Comparison of ENCODE assay signal across 1 cellular context in the genomic region with DNA sequence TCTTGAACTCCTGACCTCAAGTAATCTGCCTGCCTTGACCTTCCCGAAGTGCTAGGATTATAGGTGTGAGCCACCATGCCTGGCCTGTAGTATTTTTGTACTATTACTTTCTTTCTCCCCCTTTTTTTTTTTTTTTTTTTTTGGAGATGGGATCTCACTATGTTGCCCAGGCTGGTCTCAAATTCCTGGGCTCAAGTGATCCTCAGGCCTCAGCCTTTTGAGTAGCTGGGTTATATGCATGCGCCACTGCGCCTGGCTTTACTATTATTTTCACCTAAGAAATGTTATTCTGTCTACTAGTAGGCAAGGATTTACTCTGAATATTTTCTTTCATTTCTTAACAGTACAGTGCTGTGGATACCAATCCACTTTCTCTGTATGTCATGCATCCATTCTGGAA.
TF ChIP-seq lines count a peak whose summit lies in the region.

No MANE protein-coding gene starts in this region.

TF ChIP-seq in HepG2, 621 proteins besides CTCF, POLR2A, EP300 and RAD21:
- TF ChIP-seq ZNF121 (CRISPR knock-in tag; IDR thresholded peaks at IDR 0.05) (peak; percentile 92), ZFX (CRISPR knock-in tag; IDR thresholded peaks at IDR 0.05; ENCODE audit: low read depth) (no peak)
